ENCODE assay signal across 13 cellular contexts in genomic region chr11:76614471-76615183, GRCh38. TPM values are rescaled to one million over a fixed set of nuclear protein-coding genes. Genes with fewer than 3 reads are reported as not detected.
DNase-seq lines count a peak whose midpoint lies in the region; ATAC-seq, FAIRE-seq and TF ChIP-seq lines count a peak whose summit lies in the region.
"Had no signal": no experiment of that assay in that cellular context is flagged by ENCODE, and none has a peak within 500 bp of the region (broad histone marks: within the 10 kb centered on the region; RNA-seq: fewer than 3 reads in every experiment).

No MANE protein-coding gene starts in this region.

- CTCF ChIA-PET in HepG2 (lab: Yijun Ruan, JAX; ENCODE audit: low intra/inter-chr PET ratio, low total read pairs): no interaction called here

- no peak for TF ChIP-seq POLR2A in HepG2 (IDR thresholded peaks at IDR 0.05; ENCODE audit: insufficient read depth in 1 of 2, low read depth in 2 of 2, low read length in 2 of 2)

- TF ChIP-seq RAD21 in liver (IDR thresholded peaks at IDR 0.05) (no peak), HepG2 (CRISPR knock-in tag; IDR thresholded peaks at IDR 0.05) (no peak)

- no peaks in the 10 kb centered on the region for H3K9me3 ChIP-seq in liver (ENCODE audit: control insufficient read depth in 4 of 4, low read length in 3 of 4)
- H3K9me3 ChIP-seq in HepG2 (ENCODE audit: low read length): no peaks in the 10 kb centered on the region

- WGBS in liver: 82% methylated on average over 12 of the region's 12 CpGs
- WGBS in HepG2 (ENCODE audit: low lambda C conversion rate): 18% methylated on average over 4 of the region's 12 CpGs

- H3K27me3 ChIP-seq in liver (ENCODE audit: control insufficient read depth in 4 of 4, insufficient read depth in 4 of 4, low read length in 3 of 4): no peaks in the 10 kb centered on the region
- H3K27me3 ChIP-seq in HepG2 (ENCODE audit: control insufficient read depth in 1 of 2, insufficient read depth in 2 of 2, low read length in 2 of 2): peaks cover 0 to 17% of the 10 kb centered on the region in 2 experiments; a peak in 2 of 5 replicates

- FAIRE-seq in HepG2 (lab: Jason Lieb, UNC): no peak
- FAIRE-seq: colon had no signal

- no peak for TF ChIP-seq EP300 in HepG2 (IDR thresholded peaks at IDR 0.05; ENCODE audit: low read depth in 2 of 2, low read length in 2 of 2)
- no peak for TF ChIP-seq EP300 in HepG2 (CRISPR knock-in tag; IDR thresholded peaks at IDR 0.05; ENCODE audit: borderline replicate concordance)

- DNase-seq in HepG2 (ENCODE audit: low spot score) (no peak), fibroblast of pulmonary artery (ENCODE audit: low read depth) (peak; percentile 41), occipital lobe (lab: John Stamatoyannopoulos, UW) (peak; percentile 10), NCI-H510A treated with DMSO at 0.1 percent for 48 hours (lab: John Stamatoyannopoulos, UW) (no peak)
- DNase-seq in activated naive CD4-positive, alpha-beta T cell treated with anti-CD3 and anti-CD28 coated beads, Interleukin-2, amount 50 U/mL, for 16 hours: no peak
- DNase-seq: activated CD4-positive, alpha-beta T cell treated with anti-CD3 and anti-CD28 coated beads for 4 hours; activated effector memory CD4-positive, alpha-beta T cell treated with anti-CD3 and anti-CD28 coated beads, Interleukin-2, amount 50 U/mL, for 16 hours; DMS53; NCI-H2081 had no signal

- H4K20me1 ChIP-seq in HepG2 (ENCODE audit: insufficient read depth, low read length): no peaks in the 10 kb centered on the region

- no TSS peak for BruUV-seq in HepG2 (replicated peaks; lab: Mats Ljungman, UMichigan)

- H3K9ac ChIP-seq in liver (ENCODE audit: low read depth in 1 of 2, low read length in 2 of 2): no peak overlapping the region
- no peak overlapping the region for H3K9ac ChIP-seq in HepG2 (ENCODE audit: insufficient read depth, low read depth, low read length)

- no peak overlapping the region for H3K4me2 ChIP-seq in HepG2 (ENCODE audit: low read depth, low read length)

- peak overlapping the region; percentile 19 to 59 for H3K27ac ChIP-seq in liver (ENCODE audit: low read depth in 1 of 2, low read length in 2 of 2)
- no peak overlapping the region for H3K27ac ChIP-seq in HepG2 (ENCODE audit: extremely low read length, insufficient read depth, low read length)

- H2AFZ ChIP-seq in HepG2 (ENCODE audit: low read length): no peak overlapping the region

- H3K4me1 ChIP-seq in liver (ENCODE audit: control insufficient read depth in 4 of 4, insufficient read depth in 4 of 4, low read length in 3 of 4) (peaks cover 0 to 2% (median 0%) of the 10 kb centered on the region in 4 donors), HepG2 (ENCODE audit: insufficient read depth, low read length) (no peaks in the 10 kb centered on the region)

- no peak overlapping the region for H3K4me3 ChIP-seq in liver (ENCODE audit: low read depth in 1 of 3, low read length in 3 of 3)
- no peak overlapping the region for H3K4me3 ChIP-seq in HepG2 (replicated peaks in 1 of 3; ENCODE audit: insufficient read depth in 1 of 3, low read depth in 2 of 3, low read length in 3 of 3)
- no peak overlapping the region for H3K4me3 ChIP-seq in fibroblast of pulmonary artery (replicated peaks; ENCODE audit: low read depth, low read length)

- no peaks in the 10 kb centered on the region for H3K79me2 ChIP-seq in HepG2 (ENCODE audit: insufficient read depth, low read length)

- in situ Hi-C loops in HepG2 (cut with HindIII; ENCODE audit: extremely low pct_ligation_motif_present, low pct_unique_long_range_greater_than_20kb): no loop called here

- POLR2A ChIA-PET in HepG2 (lab: Yijun Ruan, JAX): no interaction called here

- TF ChIP-seq CTCF in liver (IDR thresholded peaks at IDR 0.05; ENCODE audit: low read depth, low read length, missing input control) (no peak), HepG2 (CRISPR knock-in tag; IDR thresholded peaks at IDR 0.05) (no peak), fibroblast of pulmonary artery (IDR thresholded peaks at IDR 0.05; ENCODE audit: low read length, missing control alignments) (no peak)

- intact Hi-C loops in HepG2 (cut with micrococcal nuclease; ENCODE audit: unreplicated experiment): no loop called here

- H3K36me3 ChIP-seq in liver (ENCODE audit: control insufficient read depth in 4 of 4, insufficient read depth in 3 of 4, low read depth in 1 of 4, low read length in 3 of 4) (no peaks in the 10 kb centered on the region), HepG2 (replicated peaks in 1 of 2; ENCODE audit: control insufficient read depth in 1 of 2, insufficient read depth in 2 of 2, low read length in 2 of 2) (no peaks in the 10 kb centered on the region)

- ATAC-seq in HepG2: no peak
- no peak for ATAC-seq in GM21526 (IDR thresholded peaks at IDR 0.05; ENCODE audit: low FRiP score, unreplicated experiment)
- ATAC-seq in HG02623 (IDR thresholded peaks at IDR 0.05; ENCODE audit: unreplicated experiment): no peak

TF ChIP-seq in liver, 16 proteins besides CTCF, POLR2A, EP300 and RAD21:
- no peak for TF ChIP-seq GABPA (IDR thresholded peaks at IDR 0.05 in 1 of 2, conservative IDR thresholded peaks at IDR 0.05 in 1 of 2)
- TF ChIP-seq TAF1 (conservative IDR thresholded peaks at IDR 0.05): no peak
- peak; percentile 30 for TF ChIP-seq NR2F2 (IDR thresholded peaks at IDR 0.05)

TF ChIP-seq in HepG2, 621 proteins besides CTCF, POLR2A, EP300 and RAD21 (continues in another document):
- TF ChIP-seq ZNF879 (CRISPR knock-in tag; IDR thresholded peaks at IDR 0.05) (no peak), SCMH1 (CRISPR knock-in tag; IDR thresholded peaks at IDR 0.05; ENCODE audit: borderline replicate concordance) (no peak), ZNF362 (CRISPR knock-in tag; IDR thresholded peaks at IDR 0.05; ENCODE audit: borderline replicate concordance) (no peak), NCOA2 (CRISPR knock-in tag; IDR thresholded peaks at IDR 0.05) (no peak), NCOA1 (CRISPR knock-in tag; IDR thresholded peaks at IDR 0.05) (no peak), PCBP2 (optimal IDR thresholded peaks at IDR 0.05; ENCODE audit: low read depth, low read length, poor library complexity, severe bottlenecking) (no peak), ZNF513 (CRISPR knock-in tag; conservative IDR thresholded peaks at IDR 0.05) (no peak), ZNF639 (CRISPR knock-in tag; conservative IDR thresholded peaks at IDR 0.05) (no peak)

RNA-seq across cellular contexts. Expression of gene LRRC32, which starts 55.9 kb away (rescaled TPM):
- total RNA-seq in liver: 1 to 10 TPM; 5.4 to 7.4 TPM
- 10 to 100 TPM; 11.2 to 15.4 TPM for polyA plus RNA-seq in liver
- not detected in 2 replicates for total RNA-seq in HepG2 (2016; rRNA removed; fragmentation: Illumina TruSeq; extraction: Trizol)
- total RNA-seq in HepG2 (2016; cell fraction: cytosol; rRNA removed; fragmentation: Illumina TruSeq; extraction: Trizol; ENCODE audit: low read depth): not detected in 2 replicates
- not detected in 2 replicates for total RNA-seq in HepG2 (2016; cell fraction: insoluble cytoplasmic fraction; rRNA removed; fragmentation: Illumina TruSeq; extraction: Trizol)
- not detected in 2 replicates for total RNA-seq in HepG2 (2016; cell fraction: membrane; rRNA removed; fragmentation: Illumina TruSeq; extraction: Trizol)
- not detected in 2 replicates for total RNA-seq in HepG2 (2016; cell fraction: nucleus; rRNA removed; fragmentation: Illumina TruSeq; extraction: Trizol)
- polyA plus RNA-seq in HepG2 (2011; rRNA removed): 0.07 and 0.12 TPM in 2 replicates
- not detected in 2 replicates for polyA plus RNA-seq in HepG2 (2011; cell fraction: cytosol; rRNA removed)
- 0.03 TPM in 1 of 2 replicates, not detected in the other for polyA plus RNA-seq in HepG2 (2011; cell fraction: nucleus; rRNA removed)
- 0.07 TPM in 1 of 2 replicates, not detected in the other for polyA plus RNA-seq in HepG2 (2012)
- not detected in 2 replicates for polyA plus RNA-seq in HepG2 (2016; cell fraction: cytosol; fragmentation: Illumina TruSeq; extraction: Trizol; ENCODE audit: low read depth)
- not detected in 2 replicates for polyA plus RNA-seq in HepG2 (2016; cell fraction: insoluble cytoplasmic fraction; fragmentation: Illumina TruSeq; extraction: Trizol; ENCODE audit: low read depth)
- not detected in 2 replicates for polyA plus RNA-seq in HepG2 (2016; cell fraction: membrane; fragmentation: Illumina TruSeq; extraction: Trizol; ENCODE audit: low read depth)
- polyA plus RNA-seq in HepG2 (2016; cell fraction: nucleus; fragmentation: Illumina TruSeq; extraction: Trizol; ENCODE audit: insufficient read depth, low read depth): not detected in 2 replicates
- polyA minus RNA-seq in HepG2 (2011; rRNA and poly(A)+ RNA removed; ENCODE audit: low replicate concordance): 1.6 TPM in 1 of 2 replicates, not detected in the other
- not detected in 2 replicates for polyA minus RNA-seq in HepG2 (2011; cell fraction: cytosol; rRNA and poly(A)+ RNA removed)
- polyA minus RNA-seq in HepG2 (2011; cell fraction: nucleus; rRNA and poly(A)+ RNA removed): not detected in 2 replicates
- total RNA-seq in occipital lobe: 1.1 TPM

Comparison
In these comparisons a context has a peak if more than half of its experiments do, and no peak if none do; other contexts are left out.
1. DNase-seq: peak in fibroblast of pulmonary artery (single experiment) and occipital lobe (single experiment); none in HepG2 (single experiment), NCI-H510A treated with DMSO at 0.1 percent for 48 hours (single experiment) and activated naive CD4-positive, alpha-beta T cell treated with anti-CD3 and anti-CD28 coated beads, Interleukin-2, amount 50 U/mL, for 16 hours (single experiment).